Comparison of ENCODE assay signal across 1 cellular context in the genomic region with DNA sequence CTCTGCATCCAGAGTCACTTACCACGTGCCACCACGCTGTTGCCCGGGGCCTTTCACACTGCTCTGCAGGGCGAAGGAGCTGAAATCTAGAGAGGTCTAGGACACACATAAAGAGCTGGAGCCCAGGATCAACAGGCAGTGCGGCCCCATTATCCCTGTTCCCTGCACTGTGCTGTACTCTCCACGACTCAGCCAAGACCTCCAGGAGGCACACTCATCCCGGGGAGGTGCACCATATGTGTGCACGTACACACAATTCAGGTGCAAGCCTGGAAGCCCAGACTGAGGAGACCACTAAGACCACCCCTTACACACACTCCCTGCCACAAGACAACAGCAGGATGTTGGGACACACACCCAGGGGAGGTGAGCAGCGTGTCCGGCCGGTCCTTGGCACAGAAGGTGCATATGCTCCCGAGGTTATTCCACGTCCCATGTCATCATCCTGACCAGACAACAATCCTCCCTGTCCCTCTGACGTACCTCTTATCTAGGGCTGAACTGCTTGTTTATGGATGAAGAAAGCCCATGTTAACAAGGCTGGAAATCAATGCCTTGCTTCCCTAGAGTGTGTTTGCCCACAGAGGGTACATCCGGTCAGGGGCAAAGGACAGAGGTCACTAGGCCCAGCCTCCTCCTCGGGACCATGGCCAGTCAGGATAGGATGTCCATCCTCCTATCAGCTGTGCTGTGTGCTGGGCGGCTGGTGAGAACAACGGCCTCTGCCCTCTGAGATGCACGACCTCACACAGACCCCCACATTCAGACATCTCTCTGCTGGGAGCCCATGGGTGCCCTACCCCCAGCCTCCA.
A peak's percentile ranks its signal among the peaks of the same experiment; 100 is the strongest.
TF ChIP-seq lines count a peak whose summit lies in the region.

No MANE protein-coding gene starts in this region.

TF ChIP-seq in HepG2, 621 proteins besides CTCF, POLR2A, EP300 and RAD21 (continued from another document and continues in another):
- TF ChIP-seq, protein P1, sequence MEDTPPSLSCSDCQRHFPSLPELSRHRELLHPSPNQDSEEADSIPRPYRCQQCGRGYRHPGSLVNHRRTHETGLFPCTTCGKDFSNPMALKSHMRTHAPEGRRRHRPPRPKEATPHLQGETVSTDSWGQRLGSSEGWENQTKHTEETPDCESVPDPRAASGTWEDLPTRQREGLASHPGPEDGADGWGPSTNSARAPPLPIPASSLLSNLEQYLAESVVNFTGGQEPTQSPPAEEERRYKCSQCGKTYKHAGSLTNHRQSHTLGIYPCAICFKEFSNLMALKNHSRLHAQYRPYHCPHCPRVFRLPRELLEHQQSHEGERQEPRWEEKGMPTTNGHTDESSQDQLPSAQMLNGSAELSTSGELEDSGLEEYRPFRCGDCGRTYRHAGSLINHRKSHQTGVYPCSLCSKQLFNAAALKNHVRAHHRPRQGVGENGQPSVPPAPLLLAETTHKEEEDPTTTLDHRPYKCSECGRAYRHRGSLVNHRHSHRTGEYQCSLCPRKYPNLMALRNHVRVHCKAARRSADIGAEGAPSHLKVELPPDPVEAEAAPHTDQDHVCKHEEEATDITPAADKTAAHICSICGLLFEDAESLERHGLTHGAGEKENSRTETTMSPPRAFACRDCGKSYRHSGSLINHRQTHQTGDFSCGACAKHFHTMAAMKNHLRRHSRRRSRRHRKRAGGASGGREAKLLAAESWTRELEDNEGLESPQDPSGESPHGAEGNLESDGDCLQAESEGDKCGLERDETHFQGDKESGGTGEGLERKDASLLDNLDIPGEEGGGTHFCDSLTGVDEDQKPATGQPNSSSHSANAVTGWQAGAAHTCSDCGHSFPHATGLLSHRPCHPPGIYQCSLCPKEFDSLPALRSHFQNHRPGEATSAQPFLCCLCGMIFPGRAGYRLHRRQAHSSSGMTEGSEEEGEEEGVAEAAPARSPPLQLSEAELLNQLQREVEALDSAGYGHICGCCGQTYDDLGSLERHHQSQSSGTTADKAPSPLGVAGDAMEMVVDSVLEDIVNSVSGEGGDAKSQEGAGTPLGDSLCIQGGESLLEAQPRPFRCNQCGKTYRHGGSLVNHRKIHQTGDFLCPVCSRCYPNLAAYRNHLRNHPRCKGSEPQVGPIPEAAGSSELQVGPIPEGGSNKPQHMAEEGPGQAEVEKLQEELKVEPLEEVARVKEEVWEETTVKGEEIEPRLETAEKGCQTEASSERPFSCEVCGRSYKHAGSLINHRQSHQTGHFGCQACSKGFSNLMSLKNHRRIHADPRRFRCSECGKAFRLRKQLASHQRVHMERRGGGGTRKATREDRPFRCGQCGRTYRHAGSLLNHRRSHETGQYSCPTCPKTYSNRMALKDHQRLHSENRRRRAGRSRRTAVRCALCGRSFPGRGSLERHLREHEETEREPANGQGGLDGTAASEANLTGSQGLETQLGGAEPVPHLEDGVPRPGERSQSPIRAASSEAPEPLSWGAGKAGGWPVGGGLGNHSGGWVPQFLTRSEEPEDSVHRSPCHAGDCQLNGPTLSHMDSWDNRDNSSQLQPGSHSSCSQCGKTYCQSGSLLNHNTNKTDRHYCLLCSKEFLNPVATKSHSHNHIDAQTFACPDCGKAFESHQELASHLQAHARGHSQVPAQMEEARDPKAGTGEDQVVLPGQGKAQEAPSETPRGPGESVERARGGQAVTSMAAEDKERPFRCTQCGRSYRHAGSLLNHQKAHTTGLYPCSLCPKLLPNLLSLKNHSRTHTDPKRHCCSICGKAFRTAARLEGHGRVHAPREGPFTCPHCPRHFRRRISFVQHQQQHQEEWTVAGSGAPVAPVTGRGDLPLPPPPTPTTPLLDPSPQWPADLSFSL (CRISPR knock-in tag; IDR thresholded peaks at IDR 0.05), result peak; percentile 20; the same call in 1 of the 2 replicates
- TF ChIP-seq HNRNPLL (IDR thresholded peaks at IDR 0.05; ENCODE audit: low read depth, low read length, poor library complexity, severe bottlenecking), result no peak
- no peak for TF ChIP-seq YY1 (IDR thresholded peaks at IDR 0.05; ENCODE audit: insufficient read depth, insufficient replicate concordance, low read depth, low read length)
- peak; percentile 77; the same call in 1 of the 2 replicates for TF ChIP-seq FOXA3 (CRISPR knock-in tag; IDR thresholded peaks at IDR 0.05)
- no peak for TF ChIP-seq PHF20 (CRISPR knock-in tag; IDR thresholded peaks at IDR 0.05)
- TF ChIP-seq HDAC2 (CRISPR knock-in tag; IDR thresholded peaks at IDR 0.05), result peak; percentile 74; the same call in 1 of the 2 replicates
- TF ChIP-seq, protein P2, sequence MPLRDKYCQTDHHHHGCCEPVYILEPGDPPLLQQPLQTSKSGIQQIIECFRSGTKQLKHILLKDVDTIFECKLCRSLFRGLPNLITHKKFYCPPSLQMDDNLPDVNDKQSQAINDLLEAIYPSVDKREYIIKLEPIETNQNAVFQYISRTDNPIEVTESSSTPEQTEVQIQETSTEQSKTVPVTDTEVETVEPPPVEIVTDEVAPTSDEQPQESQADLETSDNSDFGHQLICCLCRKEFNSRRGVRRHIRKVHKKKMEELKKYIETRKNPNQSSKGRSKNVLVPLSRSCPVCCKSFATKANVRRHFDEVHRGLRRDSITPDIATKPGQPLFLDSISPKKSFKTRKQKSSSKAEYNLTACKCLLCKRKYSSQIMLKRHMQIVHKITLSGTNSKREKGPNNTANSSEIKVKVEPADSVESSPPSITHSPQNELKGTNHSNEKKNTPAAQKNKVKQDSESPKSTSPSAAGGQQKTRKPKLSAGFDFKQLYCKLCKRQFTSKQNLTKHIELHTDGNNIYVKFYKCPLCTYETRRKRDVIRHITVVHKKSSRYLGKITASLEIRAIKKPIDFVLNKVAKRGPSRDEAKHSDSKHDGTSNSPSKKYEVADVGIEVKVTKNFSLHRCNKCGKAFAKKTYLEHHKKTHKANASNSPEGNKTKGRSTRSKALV (CRISPR knock-in tag; IDR thresholded peaks at IDR 0.05), result no peak
- no peak for TF ChIP-seq HNRNPL (IDR thresholded peaks at IDR 0.05; ENCODE audit: low read depth, low read length)
- TF ChIP-seq, protein P3, sequence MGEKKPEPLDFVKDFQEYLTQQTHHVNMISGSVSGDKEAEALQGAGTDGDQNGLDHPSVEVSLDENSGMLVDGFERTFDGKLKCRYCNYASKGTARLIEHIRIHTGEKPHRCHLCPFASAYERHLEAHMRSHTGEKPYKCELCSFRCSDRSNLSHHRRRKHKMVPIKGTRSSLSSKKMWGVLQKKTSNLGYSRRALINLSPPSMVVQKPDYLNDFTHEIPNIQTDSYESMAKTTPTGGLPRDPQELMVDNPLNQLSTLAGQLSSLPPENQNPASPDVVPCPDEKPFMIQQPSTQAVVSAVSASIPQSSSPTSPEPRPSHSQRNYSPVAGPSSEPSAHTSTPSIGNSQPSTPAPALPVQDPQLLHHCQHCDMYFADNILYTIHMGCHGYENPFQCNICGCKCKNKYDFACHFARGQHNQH (CRISPR knock-in tag; IDR thresholded peaks at IDR 0.05), result no peak
- no peak for TF ChIP-seq NCOA1 (CRISPR knock-in tag; IDR thresholded peaks at IDR 0.05)
- TF ChIP-seq ZNF260 (CRISPR knock-in tag; IDR thresholded peaks at IDR 0.05; ENCODE audit: borderline replicate concordance, low read depth), result no peak
- no peak for TF ChIP-seq POLR2G (IDR thresholded peaks at IDR 0.05; ENCODE audit: low read depth, low read length)
- no peak for TF ChIP-seq PRMT3 (CRISPR knock-in tag; IDR thresholded peaks at IDR 0.05; ENCODE audit: borderline replicate concordance, low read depth)
- no peak for TF ChIP-seq ASH2L (IDR thresholded peaks at IDR 0.05; ENCODE audit: insufficient read length, low read depth, low read length)
- no peak for TF ChIP-seq FOXC1 (CRISPR knock-in tag; IDR thresholded peaks at IDR 0.05; ENCODE audit: borderline replicate concordance)
- TF ChIP-seq ZBTB8A (CRISPR knock-in tag; IDR thresholded peaks at IDR 0.05; ENCODE audit: borderline replicate concordance, low read depth), result 0 out of 2 replicates have a peak, but pooled peaks have one; percentile 58
- TF ChIP-seq, protein P4, sequence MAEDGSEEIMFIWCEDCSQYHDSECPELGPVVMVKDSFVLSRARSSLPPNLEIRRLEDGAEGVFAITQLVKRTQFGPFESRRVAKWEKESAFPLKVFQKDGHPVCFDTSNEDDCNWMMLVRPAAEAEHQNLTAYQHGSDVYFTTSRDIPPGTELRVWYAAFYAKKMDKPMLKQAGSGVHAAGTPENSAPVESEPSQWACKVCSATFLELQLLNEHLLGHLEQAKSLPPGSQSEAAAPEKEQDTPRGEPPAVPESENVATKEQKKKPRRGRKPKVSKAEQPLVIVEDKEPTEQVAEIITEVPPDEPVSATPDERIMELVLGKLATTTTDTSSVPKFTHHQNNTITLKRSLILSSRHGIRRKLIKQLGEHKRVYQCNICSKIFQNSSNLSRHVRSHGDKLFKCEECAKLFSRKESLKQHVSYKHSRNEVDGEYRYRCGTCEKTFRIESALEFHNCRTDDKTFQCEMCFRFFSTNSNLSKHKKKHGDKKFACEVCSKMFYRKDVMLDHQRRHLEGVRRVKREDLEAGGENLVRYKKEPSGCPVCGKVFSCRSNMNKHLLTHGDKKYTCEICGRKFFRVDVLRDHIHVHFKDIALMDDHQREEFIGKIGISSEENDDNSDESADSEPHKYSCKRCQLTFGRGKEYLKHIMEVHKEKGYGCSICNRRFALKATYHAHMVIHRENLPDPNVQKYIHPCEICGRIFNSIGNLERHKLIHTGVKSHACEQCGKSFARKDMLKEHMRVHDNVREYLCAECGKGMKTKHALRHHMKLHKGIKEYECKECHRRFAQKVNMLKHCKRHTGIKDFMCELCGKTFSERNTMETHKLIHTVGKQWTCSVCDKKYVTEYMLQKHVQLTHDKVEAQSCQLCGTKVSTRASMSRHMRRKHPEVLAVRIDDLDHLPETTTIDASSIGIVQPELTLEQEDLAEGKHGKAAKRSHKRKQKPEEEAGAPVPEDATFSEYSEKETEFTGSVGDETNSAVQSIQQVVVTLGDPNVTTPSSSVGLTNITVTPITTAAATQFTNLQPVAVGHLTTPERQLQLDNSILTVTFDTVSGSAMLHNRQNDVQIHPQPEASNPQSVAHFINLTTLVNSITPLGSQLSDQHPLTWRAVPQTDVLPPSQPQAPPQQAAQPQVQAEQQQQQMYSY (CRISPR knock-in tag; IDR thresholded peaks at IDR 0.05), result no peak
- TF ChIP-seq, protein P5, sequence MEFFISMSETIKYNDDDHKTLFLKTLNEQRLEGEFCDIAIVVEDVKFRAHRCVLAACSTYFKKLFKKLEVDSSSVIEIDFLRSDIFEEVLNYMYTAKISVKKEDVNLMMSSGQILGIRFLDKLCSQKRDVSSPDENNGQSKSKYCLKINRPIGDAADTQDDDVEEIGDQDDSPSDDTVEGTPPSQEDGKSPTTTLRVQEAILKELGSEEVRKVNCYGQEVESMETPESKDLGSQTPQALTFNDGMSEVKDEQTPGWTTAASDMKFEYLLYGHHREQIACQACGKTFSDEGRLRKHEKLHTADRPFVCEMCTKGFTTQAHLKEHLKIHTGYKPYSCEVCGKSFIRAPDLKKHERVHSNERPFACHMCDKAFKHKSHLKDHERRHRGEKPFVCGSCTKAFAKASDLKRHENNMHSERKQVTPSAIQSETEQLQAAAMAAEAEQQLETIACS (CRISPR knock-in tag; IDR thresholded peaks at IDR 0.05), result no peak
- TF ChIP-seq, protein P6, sequence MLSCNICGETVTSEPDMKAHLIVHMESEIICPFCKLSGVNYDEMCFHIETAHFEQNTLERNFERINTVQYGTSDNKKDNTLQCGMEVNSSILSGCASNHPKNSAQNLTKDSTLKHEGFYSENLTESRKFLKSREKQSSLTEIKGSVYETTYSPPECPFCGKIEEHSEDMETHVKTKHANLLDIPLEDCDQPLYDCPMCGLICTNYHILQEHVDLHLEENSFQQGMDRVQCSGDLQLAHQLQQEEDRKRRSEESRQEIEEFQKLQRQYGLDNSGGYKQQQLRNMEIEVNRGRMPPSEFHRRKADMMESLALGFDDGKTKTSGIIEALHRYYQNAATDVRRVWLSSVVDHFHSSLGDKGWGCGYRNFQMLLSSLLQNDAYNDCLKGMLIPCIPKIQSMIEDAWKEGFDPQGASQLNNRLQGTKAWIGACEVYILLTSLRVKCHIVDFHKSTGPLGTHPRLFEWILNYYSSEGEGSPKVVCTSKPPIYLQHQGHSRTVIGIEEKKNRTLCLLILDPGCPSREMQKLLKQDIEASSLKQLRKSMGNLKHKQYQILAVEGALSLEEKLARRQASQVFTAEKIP (CRISPR knock-in tag; IDR thresholded peaks at IDR 0.05; ENCODE audit: borderline replicate concordance), result no peak
- TF ChIP-seq ZFYVE20 (CRISPR knock-in tag; IDR thresholded peaks at IDR 0.05; ENCODE audit: borderline replicate concordance, low read depth), result no peak
- TF ChIP-seq ZNF10 (CRISPR knock-in tag; IDR thresholded peaks at IDR 0.05; ENCODE audit: borderline replicate concordance, low read depth), result no peak
- no peak for TF ChIP-seq ZNF326 (CRISPR knock-in tag; IDR thresholded peaks at IDR 0.05; ENCODE audit: borderline replicate concordance)
- TF ChIP-seq, protein P7, sequence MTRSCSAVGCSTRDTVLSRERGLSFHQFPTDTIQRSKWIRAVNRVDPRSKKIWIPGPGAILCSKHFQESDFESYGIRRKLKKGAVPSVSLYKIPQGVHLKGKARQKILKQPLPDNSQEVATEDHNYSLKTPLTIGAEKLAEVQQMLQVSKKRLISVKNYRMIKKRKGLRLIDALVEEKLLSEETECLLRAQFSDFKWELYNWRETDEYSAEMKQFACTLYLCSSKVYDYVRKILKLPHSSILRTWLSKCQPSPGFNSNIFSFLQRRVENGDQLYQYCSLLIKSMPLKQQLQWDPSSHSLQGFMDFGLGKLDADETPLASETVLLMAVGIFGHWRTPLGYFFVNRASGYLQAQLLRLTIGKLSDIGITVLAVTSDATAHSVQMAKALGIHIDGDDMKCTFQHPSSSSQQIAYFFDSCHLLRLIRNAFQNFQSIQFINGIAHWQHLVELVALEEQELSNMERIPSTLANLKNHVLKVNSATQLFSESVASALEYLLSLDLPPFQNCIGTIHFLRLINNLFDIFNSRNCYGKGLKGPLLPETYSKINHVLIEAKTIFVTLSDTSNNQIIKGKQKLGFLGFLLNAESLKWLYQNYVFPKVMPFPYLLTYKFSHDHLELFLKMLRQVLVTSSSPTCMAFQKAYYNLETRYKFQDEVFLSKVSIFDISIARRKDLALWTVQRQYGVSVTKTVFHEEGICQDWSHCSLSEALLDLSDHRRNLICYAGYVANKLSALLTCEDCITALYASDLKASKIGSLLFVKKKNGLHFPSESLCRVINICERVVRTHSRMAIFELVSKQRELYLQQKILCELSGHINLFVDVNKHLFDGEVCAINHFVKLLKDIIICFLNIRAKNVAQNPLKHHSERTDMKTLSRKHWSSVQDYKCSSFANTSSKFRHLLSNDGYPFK (CRISPR knock-in tag; IDR thresholded peaks at IDR 0.05; ENCODE audit: borderline replicate concordance), result peak; percentile 41; the same call in 1 of the 2 replicates
- TF ChIP-seq, protein P8, sequence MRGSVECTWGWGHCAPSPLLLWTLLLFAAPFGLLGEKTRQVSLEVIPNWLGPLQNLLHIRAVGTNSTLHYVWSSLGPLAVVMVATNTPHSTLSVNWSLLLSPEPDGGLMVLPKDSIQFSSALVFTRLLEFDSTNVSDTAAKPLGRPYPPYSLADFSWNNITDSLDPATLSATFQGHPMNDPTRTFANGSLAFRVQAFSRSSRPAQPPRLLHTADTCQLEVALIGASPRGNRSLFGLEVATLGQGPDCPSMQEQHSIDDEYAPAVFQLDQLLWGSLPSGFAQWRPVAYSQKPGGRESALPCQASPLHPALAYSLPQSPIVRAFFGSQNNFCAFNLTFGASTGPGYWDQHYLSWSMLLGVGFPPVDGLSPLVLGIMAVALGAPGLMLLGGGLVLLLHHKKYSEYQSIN (CRISPR knock-in tag; IDR thresholded peaks at IDR 0.05; ENCODE audit: borderline replicate concordance), result no peak
- no peak for TF ChIP-seq WIZ (CRISPR knock-in tag; IDR thresholded peaks at IDR 0.05)
- no peak for TF ChIP-seq KLF15 (CRISPR knock-in tag; IDR thresholded peaks at IDR 0.05; ENCODE audit: borderline replicate concordance)
- no peak for TF ChIP-seq SKI (IDR thresholded peaks at IDR 0.05; ENCODE audit: partially characterized antibody)
